In genomic region chr22:36258750-36259619, GRCh38 we compare ENCODE assay signal across 8 cellular contexts. TPM values are rescaled to one million over a fixed set of nuclear protein-coding genes. Genes with fewer than 3 reads are reported as not detected.
DNase-seq lines count a peak whose midpoint lies in the region; ATAC-seq and TF ChIP-seq lines count a peak whose summit lies in the region.

No MANE protein-coding gene starts in this region.

- DNase-seq in stimulated activated CD4-positive, alpha-beta T cell treated with anti-CD3 and anti-CD28 coated beads, Interleukin-2, amount 100 ng/mL, for 24 hours, result peak; percentile 23 to 43
- no peak for DNase-seq in stimulated activated CD4-positive, alpha-beta T cell treated with anti-CD3 and anti-CD28 coated beads, Interleukin-4, amount 100 ng/mL, for 24 hours
- DNase-seq in amniotic epithelial cell (ENCODE audit: low read depth), result peak; percentile 76
- peak; percentile 71 for DNase-seq in lower lobe of right lung
- DNase-seq in upper lobe of left lung, result peak in 1 of 2 donors; percentile 51
- DNase-seq in DMS153 (lab: John Stamatoyannopoulos, UW), result no peak

- intact Hi-C loops in lower lobe of right lung (cut with DNase I), result no loop called here

- H3K4me3 ChIP-seq in lower lobe of right lung, result no peak overlapping the region
- H3K4me3 ChIP-seq in upper lobe of left lung, result no peak overlapping the region

- ATAC-seq in lower lobe of right lung (peak; percentile 64 to 67), upper lobe of left lung (ENCODE audit: low FRiP score in 2 of 2) (peak in 1 of 2 donors; percentile 70), GM21390 (IDR thresholded peaks at IDR 0.05; ENCODE audit: unreplicated experiment) (no peak), HG03521 (IDR thresholded peaks at IDR 0.05; ENCODE audit: unreplicated experiment) (no peak)

- TF ChIP-seq CTCF in lower lobe of right lung (IDR thresholded peaks at IDR 0.05) (no peak), upper lobe of left lung (IDR thresholded peaks at IDR 0.05) (no peak)

- H3K27ac ChIP-seq in lower lobe of right lung (peak overlapping the region; percentile 60), upper lobe of left lung (peak overlapping the region; percentile 6 to 79 (median 59))

- peaks cover 52% of the 10 kb centered on the region for H3K4me1 ChIP-seq in lower lobe of right lung
- peaks cover 28 to 43% (median 39%) of the 10 kb centered on the region in 4 donors for H3K4me1 ChIP-seq in upper lobe of left lung

- no peak for TF ChIP-seq EP300 in upper lobe of left lung (IDR thresholded peaks at IDR 0.05)

- H3K36me3 ChIP-seq in lower lobe of right lung (peaks cover 61% of the 10 kb centered on the region), upper lobe of left lung (peaks cover 0 to 55% (median 19%) of the 10 kb centered on the region in 4 donors)

- H3K9me3 ChIP-seq in lower lobe of right lung (no peaks in the 10 kb centered on the region), upper lobe of left lung (no peaks in the 10 kb centered on the region)

- WGBS in upper lobe of left lung, 2 donors, result 32 to 45% methylated on average over 16 of the region's 16 CpGs

- no peak for TF ChIP-seq POLR2A in upper lobe of left lung (IDR thresholded peaks at IDR 0.05)

- H3K27me3 ChIP-seq in lower lobe of right lung (ENCODE audit: low read depth) (no peaks in the 10 kb centered on the region), upper lobe of left lung (no peaks in the 10 kb centered on the region)

RNA-seq across cellular contexts. Expression of gene APOL1, which starts 6.1 kb away (rescaled TPM):
- 85.8 TPM for total RNA-seq in lower lobe of right lung
- 10 to 100 TPM; 31.9 to 90.5 (median 52.0) TPM for total RNA-seq in upper lobe of left lung

RNA-seq across cellular contexts. Expression of gene APOL2, which starts 19.7 kb away (rescaled TPM):
- total RNA-seq in lower lobe of right lung (56.0 TPM), upper lobe of left lung (10 to 100 TPM; 32.8 to 76.5 (median 52.6) TPM)

RNA-seq across cellular contexts. Expression of gene APOL4, which starts 57.4 kb away (rescaled TPM):
- total RNA-seq in lower lobe of right lung, result 29.0 TPM
- 10 to 100 TPM in 3 of 6 donors, 1 to 10 TPM in 3; 5.4 to 24.7 (median 10.2) TPM for total RNA-seq in upper lobe of left lung

Comparison
In these comparisons a context has a peak if more than half of its experiments do, and no peak if none do; other contexts are left out.
1. DNase-seq: peak in stimulated activated CD4-positive, alpha-beta T cell treated with anti-CD3 and anti-CD28 coated beads, Interleukin-2, amount 100 ng/mL, for 24 hours (2 of 2), amniotic epithelial cell (single experiment) and lower lobe of right lung (single experiment); none in stimulated activated CD4-positive, alpha-beta T cell treated with anti-CD3 and anti-CD28 coated beads, Interleukin-4, amount 100 ng/mL, for 24 hours (single experiment) and DMS153 (single experiment).
2. ATAC-seq: peak in lower lobe of right lung (2 of 2); none in GM21390 (single experiment) and HG03521 (single experiment).